Comparison of ENCODE assay signal across 9 cellular contexts in genomic region chr5:147805030-147805454, GRCh38. TPM values are rescaled to one million over a fixed set of nuclear protein-coding genes. Genes with fewer than 3 reads are reported as not detected.
DNase-seq lines count a peak whose midpoint lies in the region; ATAC-seq and TF ChIP-seq lines count a peak whose summit lies in the region.
"Had no signal": no experiment of that assay in that cellular context is flagged by ENCODE, and none has a peak within 500 bp of the region (broad histone marks: within the 10 kb centered on the region; RNA-seq: fewer than 3 reads in every experiment).

No MANE protein-coding gene starts in this region.

- H3K27ac ChIP-seq in naive thymus-derived CD4-positive, alpha-beta T cell (ENCODE audit: low read depth, low read length) = no peak overlapping the region
- H3K27ac ChIP-seq in vagina = no peak overlapping the region
- H3K27ac ChIP-seq: C4-2B had no signal

- H3K4me1 Mint-ChIP-seq in activated T-cell treated with anti-CD3 and anti-CD28 coated beads, Interleukin-2, amount 50 U/mL, for 72 hours (ENCODE audit: low read depth) = no peaks in the 10 kb centered on the region
- peaks cover 0 to 7% (median 0%) of the 10 kb centered on the region in 7 donors for H3K4me1 Mint-ChIP-seq in naive thymus-derived CD4-positive, alpha-beta T cell

- no peaks in the 10 kb centered on the region for H3K9me3 ChIP-seq in naive thymus-derived CD4-positive, alpha-beta T cell (ENCODE audit: control insufficient read depth in 2 of 3, low read length in 3 of 3)
- no peaks in the 10 kb centered on the region for H3K9me3 ChIP-seq in vagina

- intact Hi-C loops in naive thymus-derived CD4-positive, alpha-beta T cell (cut with micrococcal nuclease) = no loop called here
- intact Hi-C loops in vagina (cut with DNase I) = no loop called here

- H3K27me3 ChIP-seq in naive thymus-derived CD4-positive, alpha-beta T cell (ENCODE audit: control insufficient read depth in 2 of 2, insufficient read depth in 2 of 2, low read length in 2 of 2) = no peaks in the 10 kb centered on the region
- no peaks in the 10 kb centered on the region for H3K27me3 ChIP-seq in vagina

- POLR2A ChIA-PET in naive thymus-derived CD4-positive, alpha-beta T cell (lab: Charles Lee) = no interaction called here

- ATAC-seq in activated T-cell treated with anti-CD3 and anti-CD28 coated beads, Interleukin-2, amount 50 U/mL, for 72 hours (replicated peaks in 1 of 2) = peak; percentile 54 to 64
- ATAC-seq in HG03045 (IDR thresholded peaks at IDR 0.05; ENCODE audit: unreplicated experiment) = peak; percentile 78
- peak; percentile 92 for ATAC-seq in naive thymus-derived CD4-positive, alpha-beta T cell

- CTCF ChIA-PET in naive thymus-derived CD4-positive, alpha-beta T cell (lab: Charles Lee) = no interaction called here

- H3K27me3 Mint-ChIP-seq in activated T-cell treated with anti-CD3 and anti-CD28 coated beads, Interleukin-2, amount 50 U/mL, for 72 hours (ENCODE audit: low read depth) = no peaks in the 10 kb centered on the region
- peaks cover 0 to 6% (median 0%) of the 10 kb centered on the region in 5 donors for H3K27me3 Mint-ChIP-seq in naive thymus-derived CD4-positive, alpha-beta T cell

- no peak overlapping the region for H3K4me3 ChIP-seq in naive thymus-derived CD4-positive, alpha-beta T cell (ENCODE audit: low read length)
- H3K4me3 ChIP-seq in vagina = no peak overlapping the region

- H3K4me3 Mint-ChIP-seq in activated T-cell treated with anti-CD3 and anti-CD28 coated beads, Interleukin-2, amount 50 U/mL, for 72 hours = no peak overlapping the region
- no peak overlapping the region for H3K4me3 Mint-ChIP-seq in naive thymus-derived CD4-positive, alpha-beta T cell

- H3K9me3 Mint-ChIP-seq in activated T-cell treated with anti-CD3 and anti-CD28 coated beads, Interleukin-2, amount 50 U/mL, for 72 hours = no peaks in the 10 kb centered on the region
- H3K9me3 Mint-ChIP-seq in naive thymus-derived CD4-positive, alpha-beta T cell = no peaks in the 10 kb centered on the region

- no peak overlapping the region for H3K27ac Mint-ChIP-seq in activated T-cell treated with anti-CD3 and anti-CD28 coated beads, Interleukin-2, amount 50 U/mL, for 72 hours
- peak overlapping the region in 1 of 9 donors; percentile 13 for H3K27ac Mint-ChIP-seq in naive thymus-derived CD4-positive, alpha-beta T cell

- no peaks in the 10 kb centered on the region for H3K36me3 ChIP-seq in naive thymus-derived CD4-positive, alpha-beta T cell (ENCODE audit: control insufficient read depth in 2 of 3, insufficient read depth in 3 of 3, low read length in 3 of 3)
- no peaks in the 10 kb centered on the region for H3K36me3 ChIP-seq in vagina

- TF ChIP-seq CTCF in vagina (IDR thresholded peaks at IDR 0.05) = no peak

- H3K36me3 Mint-ChIP-seq in activated T-cell treated with anti-CD3 and anti-CD28 coated beads, Interleukin-2, amount 50 U/mL, for 72 hours (ENCODE audit: insufficient read depth in 2 of 2) = no peaks in the 10 kb centered on the region
- no peaks in the 10 kb centered on the region for H3K36me3 Mint-ChIP-seq in naive thymus-derived CD4-positive, alpha-beta T cell

- TF ChIP-seq POLR2A in vagina (IDR thresholded peaks at IDR 0.05) = no peak

- peaks cover 0 to 8% of the 10 kb centered on the region in 2 donors for H3K4me1 ChIP-seq in naive thymus-derived CD4-positive, alpha-beta T cell (ENCODE audit: control insufficient read depth in 2 of 2, insufficient read depth in 2 of 2, low read length in 2 of 2)
- H3K4me1 ChIP-seq in vagina = no peaks in the 10 kb centered on the region

- DNase-seq in activated T-cell treated with anti-CD3 and anti-CD28 coated beads, Interleukin-2, amount 50 U/mL, for 72 hours = peak in 1 of 2 donors; percentile 31
- no peak for DNase-seq in activated T-cell treated with anti-CD3 and anti-CD28 coated beads for 4 hours
- DNase-seq in OCI-M1 (lab: John Stamatoyannopoulos, UW) = peak; percentile 86
- DNase-seq in naive thymus-derived CD4-positive, alpha-beta T cell = peak in 1 of 9 donors; percentile 10
- no peak for DNase-seq in amniotic stem cell (lab: John Stamatoyannopoulos, UW)
- DNase-seq in vagina (ENCODE audit: extremely low spot score in 2 of 2) = no peak
- no peak for DNase-seq in amygdala (lab: John Stamatoyannopoulos, UW)

RNA-seq across cellular contexts. Expression of gene JAKMIP2, which starts 22.5 kb away (rescaled TPM):
- total RNA-seq in activated T-cell treated with anti-CD3 and anti-CD28 coated beads, Interleukin-2, amount 50 U/mL, for 72 hours = 1 to 10 TPM; 1.2 to 6.3 TPM
- total RNA-seq in naive thymus-derived CD4-positive, alpha-beta T cell = 1 to 10 TPM in 2 of 5 experiments, under 1 TPM in 3; 0.16 to 4.5 (median 0.88) TPM
- 1 to 10 TPM in 1 of 2 donors, under 1 TPM in 1; 0.18 to 2.3 TPM for polyA plus RNA-seq in naive thymus-derived CD4-positive, alpha-beta T cell
- 0.49 TPM for total RNA-seq in vagina

RNA-seq across cellular contexts. Expression of gene SPINK1, which starts 26.4 kb away (rescaled TPM):
- not detected for total RNA-seq in activated T-cell treated with anti-CD3 and anti-CD28 coated beads, Interleukin-2, amount 50 U/mL, for 72 hours
- not detected for total RNA-seq in naive thymus-derived CD4-positive, alpha-beta T cell
- polyA plus RNA-seq in naive thymus-derived CD4-positive, alpha-beta T cell = not detected
- total RNA-seq in vagina = not detected
